In genomic region chr17:68378202-68379149, GRCh38 we compare ENCODE assay signal across 7 cellular contexts.
DNase-seq lines count a peak whose midpoint lies in the region; ATAC-seq and TF ChIP-seq lines count a peak whose summit lies in the region.

No MANE protein-coding gene starts in this region.

- TF ChIP-seq POLR2A in adrenal gland (IDR thresholded peaks at IDR 0.05): peak in 1 of 2 donors; percentile 81

- no peak overlapping the region for H3K9ac ChIP-seq in rectal smooth muscle tissue (ENCODE audit: low read length)

- intact Hi-C loops in adrenal gland (cut with DNase I): no loop called here

- no peaks in the 10 kb centered on the region for H3K27me3 ChIP-seq in adrenal gland
- H3K27me3 ChIP-seq in right atrium auricular region: no peaks in the 10 kb centered on the region
- no peaks in the 10 kb centered on the region for H3K27me3 ChIP-seq in rectal smooth muscle tissue (ENCODE audit: control insufficient read depth, insufficient read depth, low read length)

- 6 to 12% (median 12%) methylated on average over 17 to 23 of the region's 23 CpGs for WGBS in adrenal gland, 4 donors

- POLR2A ChIA-PET in naive thymus-derived CD8-positive, alpha-beta T cell (lab: Charles Lee): interaction anchor here (0.6 kb wide), 1 partner anchor 19 kb away, joined by 4 read pairs; no protein-coding TSS in a partner anchor

- H3K4me3 Mint-ChIP-seq in naive thymus-derived CD8-positive, alpha-beta T cell: no peak overlapping the region

- H3K4me1 Mint-ChIP-seq in naive thymus-derived CD8-positive, alpha-beta T cell: peaks cover 7 to 12% (median 10%) of the 10 kb centered on the region in 4 donors

- ATAC-seq in naive thymus-derived CD8-positive, alpha-beta T cell: no peak

- no peaks in the 10 kb centered on the region for H3K27me3 Mint-ChIP-seq in naive thymus-derived CD8-positive, alpha-beta T cell

- peaks cover 21 to 36% of the 10 kb centered on the region in 2 donors for H3K4me1 ChIP-seq in adrenal gland (replicated peaks in 1 of 2)
- H3K4me1 ChIP-seq in right atrium auricular region: peaks cover 4 to 38% of the 10 kb centered on the region in 2 donors
- H3K4me1 ChIP-seq in rectal smooth muscle tissue (ENCODE audit: control insufficient read depth, insufficient read depth, low read length): peaks cover 2% of the 10 kb centered on the region

- H3K4me3 ChIP-seq in adrenal gland (peak overlapping the region in 1 of 4 donors; percentile 39), right atrium auricular region (peak overlapping the region in 1 of 2 donors; percentile 21), rectal smooth muscle tissue (ENCODE audit: low read length) (no peak overlapping the region)

- peak overlapping the region; percentile 94 to 100 (median 98) for H3K27ac ChIP-seq in adrenal gland
- H3K27ac ChIP-seq in right atrium auricular region: peak overlapping the region; percentile 92 to 97
- peak overlapping the region; percentile 73 for H3K27ac ChIP-seq in rectal smooth muscle tissue (ENCODE audit: low read depth, low read length)

- H3K36me3 ChIP-seq in adrenal gland (replicated peaks in 1 of 2): no peaks in the 10 kb centered on the region
- H3K36me3 ChIP-seq in right atrium auricular region: no peaks in the 10 kb centered on the region
- no peaks in the 10 kb centered on the region for H3K36me3 ChIP-seq in rectal smooth muscle tissue (ENCODE audit: control insufficient read depth, insufficient read depth, low read length)

- no peaks in the 10 kb centered on the region for H3K9me3 Mint-ChIP-seq in naive thymus-derived CD8-positive, alpha-beta T cell

- DNase-seq in HT-29 (ENCODE audit: low spot score): peak; percentile 64
- DNase-seq in adrenal gland: peak; percentile 85 to 98 (median 97)
- peak; percentile 99 for DNase-seq in right atrium auricular region (ENCODE audit: low spot score)
- DNase-seq in NOMO-1 treated with dmso at 0.1 percent for 144 hours (lab: John Stamatoyannopoulos, UW; ENCODE audit: unreplicated experiment): no peak
- no peak for DNase-seq in naive thymus-derived CD8-positive, alpha-beta T cell
- DNase-seq in activated CD4-positive, alpha-beta T cell treated with anti-CD3 and anti-CD28 coated beads, Interleukin-2, amount 50 U/mL, for 4 hours: no peak

- TF ChIP-seq CTCF in adrenal gland (IDR thresholded peaks at IDR 0.05) (peak in 2 of 6 experiments; percentile 9 to 17), right atrium auricular region (IDR thresholded peaks at IDR 0.05) (no peak)

- H3K9me3 ChIP-seq in adrenal gland (replicated peaks in 1 of 3): no peaks in the 10 kb centered on the region
- H3K9me3 ChIP-seq in right atrium auricular region: no peaks in the 10 kb centered on the region

- H3K27ac Mint-ChIP-seq in naive thymus-derived CD8-positive, alpha-beta T cell: peak overlapping the region in 2 of 10 donors; percentile 65 to 67

- peaks cover 0 to 2% (median 2%) of the 10 kb centered on the region in 3 donors for H3K36me3 Mint-ChIP-seq in naive thymus-derived CD8-positive, alpha-beta T cell

Comparison
In these comparisons a context has a peak if more than half of its experiments do, and no peak if none do; other contexts are left out.
1. DNase-seq: peak in HT-29 (single experiment), adrenal gland (7 of 7) and right atrium auricular region (single experiment); none in NOMO-1 treated with dmso at 0.1 percent for 144 hours (single experiment), naive thymus-derived CD8-positive, alpha-beta T cell (0 of 10) and activated CD4-positive, alpha-beta T cell treated with anti-CD3 and anti-CD28 coated beads, Interleukin-2, amount 50 U/mL, for 4 hours (0 of 2).
2. Peak in every context shown above with its lines, with median percentiles within 50 percentile points of each other: H3K27ac ChIP-seq.